ENCODE assay signal across 8 cellular contexts in genomic region chr20:6583134-6583738, GRCh38.
DNase-seq lines count a peak whose midpoint lies in the region; ATAC-seq and TF ChIP-seq lines count a peak whose summit lies in the region.

No MANE protein-coding gene starts in this region.

- 69 to 71% methylated on average over 6 of the region's 6 CpGs for WGBS in upper lobe of left lung, 2 donors

- H3K27ac ChIP-seq in upper lobe of left lung = no peak overlapping the region
- no peak overlapping the region for H3K27ac ChIP-seq in CD4-positive, alpha-beta memory T cell (ENCODE audit: low read depth, low read length)

- no peaks in the 10 kb centered on the region for H3K36me3 Mint-ChIP-seq in CD4-positive, alpha-beta memory T cell

- H3K4me3 ChIP-seq in upper lobe of left lung = no peak overlapping the region
- no peak overlapping the region for H3K4me3 ChIP-seq in CD4-positive, alpha-beta memory T cell (ENCODE audit: low read length in 2 of 2)

- intact Hi-C loops in CD4-positive, alpha-beta memory T cell (cut with micrococcal nuclease) = no loop called here

- TF ChIP-seq POLR2A in upper lobe of left lung (IDR thresholded peaks at IDR 0.05) = no peak

- ATAC-seq in GM18861 (IDR thresholded peaks at IDR 0.05; ENCODE audit: unreplicated experiment) (peak; percentile 83), HG03097 (IDR thresholded peaks at IDR 0.05; ENCODE audit: low FRiP score, unreplicated experiment) (peak; percentile 81), upper lobe of left lung (ENCODE audit: low FRiP score in 2 of 2) (peak; percentile 68 to 69)

- H3K9me3 Mint-ChIP-seq in CD4-positive, alpha-beta memory T cell = peaks cover 0 to 22% (median 6%) of the 10 kb centered on the region in 8 donors

- DNase-seq in AG08396 (ENCODE audit: low spot score) (peak; percentile 57), NCI-H345 (lab: John Stamatoyannopoulos, UW) (peak; percentile 48), astrocyte of the hippocampus (ENCODE audit: low read depth, low spot score) (peak; percentile 78), inferior parietal cortex (ENCODE audit: extremely low spot score) (peak; percentile 75), upper lobe of left lung (peak in 1 of 2 donors; percentile 30)
- no peak for DNase-seq in CD4-positive, alpha-beta memory T cell

- H3K4me1 Mint-ChIP-seq in CD4-positive, alpha-beta memory T cell = no peaks in the 10 kb centered on the region

- CTCF ChIA-PET in CD4-positive, alpha-beta memory T cell (lab: Charles Lee; ENCODE audit: partially characterized antibody) = no interaction called here

- TF ChIP-seq EP300 in upper lobe of left lung (IDR thresholded peaks at IDR 0.05) = no peak

- POLR2A ChIA-PET in CD4-positive, alpha-beta memory T cell (lab: Charles Lee; ENCODE audit: partially characterized antibody) = no interaction called here

- no peak overlapping the region for H3K4me3 Mint-ChIP-seq in CD4-positive, alpha-beta memory T cell

- TF ChIP-seq CTCF in upper lobe of left lung (IDR thresholded peaks at IDR 0.05) = peak; percentile 47 to 66 (median 58)

- no peaks in the 10 kb centered on the region for H3K9me3 ChIP-seq in upper lobe of left lung
- H3K9me3 ChIP-seq in CD4-positive, alpha-beta memory T cell (ENCODE audit: control insufficient read depth in 1 of 2, low read length in 2 of 2) = no peaks in the 10 kb centered on the region

- H3K4me1 ChIP-seq in upper lobe of left lung = peaks cover 0 to 3% (median 0%) of the 10 kb centered on the region in 4 donors
- H3K4me1 ChIP-seq in CD4-positive, alpha-beta memory T cell (ENCODE audit: insufficient read depth, low read length) = no peaks in the 10 kb centered on the region

- H3K27ac Mint-ChIP-seq in CD4-positive, alpha-beta memory T cell = no peak overlapping the region

- H3K27me3 ChIP-seq in upper lobe of left lung = no peaks in the 10 kb centered on the region
- no peaks in the 10 kb centered on the region for H3K27me3 ChIP-seq in CD4-positive, alpha-beta memory T cell (ENCODE audit: insufficient read depth, low read length)

- no peaks in the 10 kb centered on the region for H3K36me3 ChIP-seq in upper lobe of left lung
- no peaks in the 10 kb centered on the region for H3K36me3 ChIP-seq in CD4-positive, alpha-beta memory T cell (ENCODE audit: insufficient read depth, low read length)

- H3K27me3 Mint-ChIP-seq in CD4-positive, alpha-beta memory T cell = peaks cover 0 to 2% of the 10 kb centered on the region in 2 donors

Comparison
In these comparisons a context has a peak if more than half of its experiments do, and no peak if none do; other contexts are left out.
1. DNase-seq: peak in AG08396 (single experiment), NCI-H345 (single experiment), astrocyte of the hippocampus (single experiment) and inferior parietal cortex (single experiment); none in CD4-positive, alpha-beta memory T cell (0 of 5).
2. Peak in every context shown above with its lines, with median percentiles within 50 percentile points of each other: ATAC-seq.